In genomic region chr11:79439430-79439892, GRCh38 we compare ENCODE assay signal across 9 cellular contexts. TPM values are rescaled to one million over a fixed set of nuclear protein-coding genes. Genes with fewer than 3 reads are reported as not detected.
DNase-seq lines count a peak whose midpoint lies in the region; ATAC-seq and TF ChIP-seq lines count a peak whose summit lies in the region.
"Had no signal": no experiment of that assay in that cellular context is flagged by ENCODE, and none has a peak within 500 bp of the region (broad histone marks: within the 10 kb centered on the region; RNA-seq: fewer than 3 reads in every experiment).

No MANE protein-coding gene starts in this region.

- ATAC-seq in stimulated activated effector memory CD8-positive, alpha-beta T cell treated with anti-CD3 and anti-CD28 coated beads, Interleukin-12 subunit alpha, Interleukin-12 subunit beta, amount 100 ng/mL, for 72 hours = no peak
- ATAC-seq in natural killer cell (no peak), HG02870 (IDR thresholded peaks at IDR 0.05; ENCODE audit: unreplicated experiment) (no peak)

- H3K36me3 Mint-ChIP-seq in stimulated activated effector memory CD8-positive, alpha-beta T cell treated with anti-CD3 and anti-CD28 coated beads, Interleukin-12 subunit alpha, Interleukin-12 subunit beta, amount 100 ng/mL, for 72 hours = no peaks in the 10 kb centered on the region
- H3K36me3 Mint-ChIP-seq in natural killer cell = peaks cover 15% of the 10 kb centered on the region

- no peak for TF ChIP-seq EP300 in tibial nerve (IDR thresholded peaks at IDR 0.05)

- H3K4me1 Mint-ChIP-seq in stimulated activated effector memory CD8-positive, alpha-beta T cell treated with anti-CD3 and anti-CD28 coated beads, Interleukin-12 subunit alpha, Interleukin-12 subunit beta, amount 100 ng/mL, for 72 hours = peaks cover 8% of the 10 kb centered on the region
- peaks cover 0 to 7% of the 10 kb centered on the region in 2 donors for H3K4me1 Mint-ChIP-seq in natural killer cell

- H3K27me3 ChIP-seq in kidney epithelial cell (ENCODE audit: control insufficient read depth, insufficient read depth, low read length) = no peaks in the 10 kb centered on the region
- peaks cover 0 to 82% of the 10 kb centered on the region in 2 donors for H3K27me3 ChIP-seq in tibial nerve

- no peak overlapping the region for H3K27ac Mint-ChIP-seq in stimulated activated effector memory CD8-positive, alpha-beta T cell treated with anti-CD3 and anti-CD28 coated beads, Interleukin-12 subunit alpha, Interleukin-12 subunit beta, amount 100 ng/mL, for 72 hours
- H3K27ac Mint-ChIP-seq in natural killer cell = no peak overlapping the region

- H3K4me3 Mint-ChIP-seq in stimulated activated effector memory CD8-positive, alpha-beta T cell treated with anti-CD3 and anti-CD28 coated beads, Interleukin-12 subunit alpha, Interleukin-12 subunit beta, amount 100 ng/mL, for 72 hours = no peak overlapping the region
- H3K4me3 Mint-ChIP-seq in natural killer cell = no peak overlapping the region

- TF ChIP-seq POLR2A in tibial nerve (IDR thresholded peaks at IDR 0.05) = no peak

- intact Hi-C loops in natural killer cell (cut with micrococcal nuclease) = no loop called here

- no peaks in the 10 kb centered on the region for H3K9me3 ChIP-seq in tibial nerve

- peak overlapping the region; percentile 78 for H3K4me3 ChIP-seq in astrocyte of the spinal cord (ENCODE audit: low read depth, low read length)
- peak overlapping the region; percentile 98 for H3K4me3 ChIP-seq in kidney epithelial cell (ENCODE audit: low read depth, low read length)
- H3K4me3 ChIP-seq in tibial nerve = peak overlapping the region; percentile 40 to 67 (median 51)

- H3K4me1 ChIP-seq in tibial nerve = peaks cover 0 to 56% (median 33%) of the 10 kb centered on the region in 4 donors

- H3K9me3 Mint-ChIP-seq in stimulated activated effector memory CD8-positive, alpha-beta T cell treated with anti-CD3 and anti-CD28 coated beads, Interleukin-12 subunit alpha, Interleukin-12 subunit beta, amount 100 ng/mL, for 72 hours = peaks cover 7% of the 10 kb centered on the region
- H3K9me3 Mint-ChIP-seq in natural killer cell = peaks cover 6 to 9% of the 10 kb centered on the region in 2 donors

- DNase-seq in NCI-H2227 (lab: John Stamatoyannopoulos, UW; ENCODE audit: unreplicated experiment) (peak; percentile 32), NCI-H2227 treated with DMSO at 0.1 percent for 48 hours (lab: John Stamatoyannopoulos, UW) (no peak), astrocyte of the spinal cord (ENCODE audit: low read depth, low spot score) (peak; percentile 59), kidney epithelial cell (ENCODE audit: low read depth) (no peak), tibial nerve (ENCODE audit: low spot score in 2 of 2) (peak in 1 of 2 donors; percentile 16), natural killer cell (no peak)
- DNase-seq in stimulated activated effector memory CD8-positive, alpha-beta T cell treated with anti-CD3 and anti-CD28 coated beads, Interleukin-12 subunit alpha, Interleukin-12 subunit beta, amount 100 ng/mL, for 72 hours (ENCODE audit: low spot score in 2 of 2) = no peak
- DNase-seq: activated T-cell treated with anti-CD3 and anti-CD28 coated beads, Interleukin-2, amount 50 U/mL, for 1 hour had no signal

- TF ChIP-seq CTCF in astrocyte of the spinal cord (IDR thresholded peaks at IDR 0.05; ENCODE audit: low read depth, low read length) (no peak), kidney epithelial cell (IDR thresholded peaks at IDR 0.05; ENCODE audit: insufficient read depth, low read length, poor library complexity, severe bottlenecking) (no peak), tibial nerve (IDR thresholded peaks at IDR 0.05) (no peak), natural killer cell (IDR thresholded peaks at IDR 0.05) (no peak)

- 2 to 6% methylated on average over 19 to 20 of the region's 22 CpGs for WGBS in tibial nerve, 2 donors

- peaks cover 49 to 58% of the 10 kb centered on the region in 2 donors for H3K27me3 Mint-ChIP-seq in natural killer cell (ENCODE audit: low read depth in 2 of 2)

- H3K27ac ChIP-seq in tibial nerve = peak overlapping the region in 1 of 4 donors; percentile 80

- in situ Hi-C loops in astrocyte of the spinal cord (cut with HindIII; ENCODE audit: low sequenced_read_pairs) = no loop called here

- H3K36me3 ChIP-seq in kidney epithelial cell (ENCODE audit: control insufficient read depth, insufficient read depth, low read length) (no peaks in the 10 kb centered on the region), tibial nerve (no peaks in the 10 kb centered on the region)

RNA-seq across cellular contexts. Expression of gene TENM4, which starts 1.4 kb away (rescaled TPM):
- total RNA-seq in kidney epithelial cell (35.3 and 49.4 TPM in 2 replicates), tibial nerve (10 to 100 TPM; 15.3 to 36.3 (median 19.6) TPM), natural killer cell (under 1 TPM in 2 of 3 donors, not detected in 1; 0.63 to 0.75 TPM)

Comparison
In these comparisons a context has a peak if more than half of its experiments do, and no peak if none do; other contexts are left out.
1. DNase-seq: peak in NCI-H2227 (single experiment) and astrocyte of the spinal cord (single experiment); none in NCI-H2227 treated with DMSO at 0.1 percent for 48 hours (single experiment), kidney epithelial cell (single experiment), stimulated activated effector memory CD8-positive, alpha-beta T cell treated with anti-CD3 and anti-CD28 coated beads, Interleukin-12 subunit alpha, Interleukin-12 subunit beta, amount 100 ng/mL, for 72 hours (0 of 2) and natural killer cell (single experiment).
2. RNA of gene TENM4, which starts 1.4 kb away (total RNA-seq): 35.3 to 49.4 TPM in kidney epithelial cell and 15.3 to 36.3 TPM in tibial nerve; 0.63 to 0.75 TPM in natural killer cell; every median in the first group is over 4 times any median in the second.
3. Peak in every context shown above with its lines, with median percentiles within 50 percentile points of each other: H3K4me3 ChIP-seq.